In the genomic region with DNA sequence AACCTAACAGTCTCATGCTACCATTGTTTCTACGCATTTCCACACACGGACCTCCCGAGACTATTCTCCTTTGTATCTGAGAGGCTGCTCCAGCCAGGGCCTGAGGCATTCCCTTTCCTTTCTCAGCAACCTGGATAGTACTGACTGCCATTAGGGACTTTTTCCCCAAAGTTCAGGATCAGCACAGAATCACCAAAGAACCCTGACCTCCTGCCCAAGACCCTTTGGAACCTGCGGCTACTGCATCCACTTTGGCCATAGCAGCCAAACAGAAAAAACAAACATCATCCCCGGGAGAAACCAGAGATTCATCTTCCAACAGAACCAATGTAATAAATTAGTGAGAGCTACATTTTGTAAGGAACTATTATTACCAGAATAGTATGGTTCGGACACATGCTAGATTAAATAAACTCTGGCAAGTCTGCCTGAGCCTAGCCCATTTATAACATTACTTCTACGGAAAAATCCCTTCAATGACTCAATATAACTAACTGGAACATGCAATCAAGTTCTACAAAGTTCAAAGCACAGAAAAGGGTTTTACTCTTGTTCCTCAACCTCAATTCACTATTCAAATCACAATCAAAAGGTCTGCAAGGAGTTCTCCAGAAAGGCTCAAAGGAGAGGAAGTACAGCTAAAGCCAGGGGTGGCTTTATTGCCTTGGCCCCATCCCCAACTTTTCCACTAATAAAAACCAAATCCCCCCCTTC, we compare ENCODE assay signal across 9 cellular contexts. TPM values are rescaled to one million over a fixed set of nuclear protein-coding genes. Genes with fewer than 3 reads are reported as not detected.
DNase-seq lines count a peak whose midpoint lies in the region; ATAC-seq and TF ChIP-seq lines count a peak whose summit lies in the region.
"Had no signal": no experiment of that assay in that cellular context is flagged by ENCODE, and none has a peak within 500 bp of the region (broad histone marks: within the 10 kb centered on the region; RNA-seq: fewer than 3 reads in every experiment).

No MANE protein-coding gene starts in this region.

- no peak for TF ChIP-seq POLR2A in upper lobe of left lung (IDR thresholded peaks at IDR 0.05)

- H3K9ac ChIP-seq in mucosa of rectum (ENCODE audit: low read depth in 1 of 2, low read length in 2 of 2) (peak overlapping the region in 1 of 2 donors; percentile 47), endodermal cell (ENCODE audit: extremely low read depth, low read length, poor library complexity, severe bottlenecking) (no peak overlapping the region)

- H3K9me3 Mint-ChIP-seq in activated naive CD4-positive, alpha-beta T cell treated with anti-CD3 and anti-CD28 coated beads for 36 hours, result no peaks in the 10 kb centered on the region
- H3K9me3 Mint-ChIP-seq in endodermal cell, result no peaks in the 10 kb centered on the region

- H3K4me1 ChIP-seq in mucosa of rectum (ENCODE audit: control insufficient read depth in 2 of 2, insufficient read depth in 2 of 2, low read length in 2 of 2), result peaks cover 7 to 21% of the 10 kb centered on the region in 2 donors
- H3K4me1 ChIP-seq in upper lobe of left lung, result peaks cover 37 to 59% (median 49%) of the 10 kb centered on the region in 4 donors
- H3K4me1 ChIP-seq in endodermal cell (ENCODE audit: control insufficient read depth, insufficient read depth, low read length), result no peaks in the 10 kb centered on the region

- H3K27ac Mint-ChIP-seq in activated naive CD4-positive, alpha-beta T cell treated with anti-CD3 and anti-CD28 coated beads for 36 hours, result peak overlapping the region; percentile 100
- H3K27ac Mint-ChIP-seq in endodermal cell, result no peak overlapping the region

- H3K36me3 ChIP-seq in mucosa of rectum (ENCODE audit: control insufficient read depth in 2 of 2, insufficient read depth in 2 of 2, low read length in 2 of 2), result peaks cover 0 to 4% of the 10 kb centered on the region in 2 donors
- no peaks in the 10 kb centered on the region for H3K36me3 ChIP-seq in upper lobe of left lung
- H3K36me3 ChIP-seq in endodermal cell (ENCODE audit: control insufficient read depth, insufficient read depth, low read length), result peaks cover 9% of the 10 kb centered on the region

- H3K4me1 Mint-ChIP-seq in activated naive CD4-positive, alpha-beta T cell treated with anti-CD3 and anti-CD28 coated beads for 36 hours (ENCODE audit: low read depth), result peaks cover 89% of the 10 kb centered on the region
- H3K4me1 Mint-ChIP-seq in endodermal cell, result no peaks in the 10 kb centered on the region

- intact Hi-C loops in activated naive CD4-positive, alpha-beta T cell treated with anti-CD3 and anti-CD28 coated beads for 36 hours (cut with micrococcal nuclease), result loop anchor here (1.0 to 2.0 kb wide), 10 partner anchors 20 to 634 kb away; partner anchors contain the start of genes LPIN2, MYL12A, SMCHD1 and TGIF1

- H3K27me3 Mint-ChIP-seq in activated naive CD4-positive, alpha-beta T cell treated with anti-CD3 and anti-CD28 coated beads for 36 hours (ENCODE audit: low read depth), result no peaks in the 10 kb centered on the region
- H3K27me3 Mint-ChIP-seq in endodermal cell (ENCODE audit: insufficient read depth), result no peaks in the 10 kb centered on the region

- CTCF ChIA-PET in activated naive CD4-positive, alpha-beta T cell treated with anti-CD3 and anti-CD28 coated beads for 36 hours (lab: Charles Lee), result interaction anchor here (0.9 to 4.0 kb wide), 13 partner anchors 9 to 102 kb away, joined by 3 to 25 read pairs (median 6); no protein-coding TSS in a partner anchor

- 80 to 81% methylated on average over 7 of the region's 7 CpGs for WGBS in upper lobe of left lung, 2 donors
- WGBS in endodermal cell (ENCODE audit: insufficient coverage in 1 of 2, insufficient read length in 1 of 2), 2 experiments, result 93 to 96% methylated on average over 6 to 7 of the region's 7 CpGs

- peaks cover 22% of the 10 kb centered on the region for H3K36me3 Mint-ChIP-seq in activated naive CD4-positive, alpha-beta T cell treated with anti-CD3 and anti-CD28 coated beads for 36 hours (ENCODE audit: low read depth)
- peaks cover 15% of the 10 kb centered on the region for H3K36me3 Mint-ChIP-seq in endodermal cell (ENCODE audit: low read depth)

- no peak for TF ChIP-seq CTCF in upper lobe of left lung (IDR thresholded peaks at IDR 0.05)
- TF ChIP-seq CTCF in endodermal cell (conservative IDR thresholded peaks at IDR 0.05), result no peak
- no peak for TF ChIP-seq CTCF in GM20000 (IDR thresholded peaks at IDR 0.05; ENCODE audit: extremely low read depth, missing control alignments)

- TF ChIP-seq EP300 in upper lobe of left lung (IDR thresholded peaks at IDR 0.05), result no peak

- H3K4me3 Mint-ChIP-seq in activated naive CD4-positive, alpha-beta T cell treated with anti-CD3 and anti-CD28 coated beads for 36 hours, result peak overlapping the region; percentile 75
- H3K4me3 Mint-ChIP-seq in endodermal cell, result no peak overlapping the region

- H3K27ac ChIP-seq in angular gyrus (ENCODE audit: low read depth, low read length) (peak overlapping the region; percentile 45), mucosa of rectum (ENCODE audit: low read depth in 2 of 2, low read length in 2 of 2) (peak overlapping the region; percentile 53 to 73), upper lobe of left lung (peak overlapping the region; percentile 66 to 83 (median 82)), endodermal cell (ENCODE audit: low read depth, low read length) (no peak overlapping the region)

- no peak for DNase-seq in activated naive CD4-positive, alpha-beta T cell treated with anti-CD3 and anti-CD28 coated beads for 36 hours
- no peak for DNase-seq in activated naive CD4-positive, alpha-beta T cell (lab: John Stamatoyannopoulos, UW)
- DNase-seq in upper lobe of left lung (no peak), 8988T (no peak), endodermal cell (no peak), GM20000 (ENCODE audit: low spot score) (no peak)
- DNase-seq: PC-3 had no signal

- ATAC-seq in upper lobe of left lung (ENCODE audit: low FRiP score in 2 of 2), result peak in 1 of 2 donors; percentile 24
- ATAC-seq: PC-3 had no signal

- H3K4me3 ChIP-seq in mucosa of rectum (ENCODE audit: low read length in 2 of 2), result peak overlapping the region in 1 of 2 donors; percentile 46
- no peak overlapping the region for H3K4me3 ChIP-seq in upper lobe of left lung
- no peak overlapping the region for H3K4me3 ChIP-seq in endodermal cell (ENCODE audit: low read length)

- H3K27me3 ChIP-seq in mucosa of rectum (ENCODE audit: control insufficient read depth in 2 of 2, insufficient read depth in 2 of 2, low read length in 2 of 2) (no peaks in the 10 kb centered on the region), upper lobe of left lung (no peaks in the 10 kb centered on the region), endodermal cell (ENCODE audit: control insufficient read depth, insufficient read depth, low read length, poor library complexity, severe bottlenecking) (no peaks in the 10 kb centered on the region)

- H3K9me3 ChIP-seq in mucosa of rectum (ENCODE audit: control insufficient read depth in 2 of 2, low read length in 2 of 2) (no peaks in the 10 kb centered on the region), upper lobe of left lung (no peaks in the 10 kb centered on the region), endodermal cell (ENCODE audit: control insufficient read depth, low read length) (no peaks in the 10 kb centered on the region)

RNA-seq across cellular contexts. Expression of gene LPIN2, which starts 51.8 kb away (rescaled TPM):
- total RNA-seq in activated naive CD4-positive, alpha-beta T cell treated with anti-CD3 and anti-CD28 coated beads for 36 hours, result 10 to 100 TPM; 62.4 to 65.7 TPM
- 100 to 1,000 TPM in 1 of 6 donors, 10 to 100 TPM in 5; 37.7 to 105 (median 57.3) TPM for total RNA-seq in upper lobe of left lung
- total RNA-seq in endodermal cell, result 10 to 100 TPM; 22.9 to 31.8 TPM
- 22.0 TPM for polyA plus RNA-seq in endodermal cell (2013, experiment 1 of 2)
- 24.4 TPM for polyA plus RNA-seq in endodermal cell (2013, experiment 2 of 2)
